In genomic region chr2:62197017-62197586, GRCh38 we compare ENCODE assay signal across 8 cellular contexts. TPM values are rescaled to one million over a fixed set of nuclear protein-coding genes. Genes with fewer than 3 reads are reported as not detected.
DNase-seq lines count a peak whose midpoint lies in the region; ATAC-seq, FAIRE-seq and TF ChIP-seq lines count a peak whose summit lies in the region.

No MANE protein-coding gene starts in this region.

- TF ChIP-seq POLR2A in K562 (conservative IDR thresholded peaks at IDR 0.05): no peak

- no TSS peak for BruUV-seq in K562 (replicated peaks; lab: Mats Ljungman, UMichigan)

- H3K27ac ChIP-seq in AG04450 (ENCODE audit: low read depth, low read length) (no peak overlapping the region), K562 (ENCODE audit: extremely low read depth, low read depth, low read length) (peak overlapping the region; percentile 57)

- H3K4me3 ChIP-seq in AG04450 (ENCODE audit: low read depth, low read length) (peak overlapping the region; percentile 92), K562 (peak overlapping the region; percentile 79)

- no peak overlapping the region for H2AFZ ChIP-seq in K562 (ENCODE audit: low read depth, low read length)

- peaks cover 31 to 43% of the 10 kb centered on the region in 2 experiments for H3K4me1 ChIP-seq in K562 (replicated peaks in 1 of 2; ENCODE audit: control insufficient read depth in 2 of 2, insufficient read depth in 2 of 2, low read length in 2 of 2)

- peak; percentile 63 for FAIRE-seq in K562 (lab: Jason Lieb, UNC)

- TF ChIP-seq CTCF in AG04450 (IDR thresholded peaks at IDR 0.05; ENCODE audit: low read depth, low read length): no peak
- TF ChIP-seq CTCF in K562 (IDR thresholded peaks at IDR 0.05 in 2 of 3, conservative IDR thresholded peaks at IDR 0.05 in 1 of 3; ENCODE audit: insufficient read depth in 2 of 3, low read depth in 1 of 3, low read length in 3 of 3): peak in 2 of 3 experiments; percentile 3 to 31; a peak in 1 of 6 replicates

- peak; percentile 21 for ATAC-seq in GM21529 (IDR thresholded peaks at IDR 0.05; ENCODE audit: unreplicated experiment)
- peak; percentile 22 for ATAC-seq in K562
- peak; percentile 59 for ATAC-seq in left colon
- ATAC-seq in HG03460 (IDR thresholded peaks at IDR 0.05; ENCODE audit: unreplicated experiment): no peak

- CTCF ChIA-PET in AG04450 (lab: Charles Lee) (no interaction called here), K562 (lab: Yijun Ruan, JAX; ENCODE audit: low intra/inter-chr PET ratio) (interaction anchor here (0.6 kb wide), 1 partner anchor 1857 kb away, joined by 3 read pairs; no protein-coding TSS in a partner anchor)

- no peak for TF ChIP-seq EP300 in K562 (IDR thresholded peaks at IDR 0.05; ENCODE audit: low read length)

- peak overlapping the region; percentile 71 to 98 for H3K9ac ChIP-seq in K562 (ENCODE audit: insufficient read depth in 1 of 2, low read depth in 2 of 2, low read length in 2 of 2)

- peak in 1 of 2 experiments; percentile 3; a peak in 1 of 4 replicates for TF ChIP-seq RAD21 in K562 (CRISPR knock-in tag; conservative IDR thresholded peaks at IDR 0.05 in 1 of 2, IDR thresholded peaks at IDR 0.05 in 1 of 2)

- peaks cover 25% of the 10 kb centered on the region for H4K20me1 ChIP-seq in K562 (replicated peaks; ENCODE audit: control insufficient read depth, insufficient read depth, low read length)

- H3K9me1 ChIP-seq in K562 (ENCODE audit: control insufficient read depth, insufficient read depth, low read length): no peaks in the 10 kb centered on the region

- no peaks in the 10 kb centered on the region for H3K36me3 ChIP-seq in K562 (ENCODE audit: control insufficient read depth, insufficient read depth, low read length)

- H3K27me3 ChIP-seq in AG04450 (ENCODE audit: control insufficient read depth, insufficient read depth, low read length): no peaks in the 10 kb centered on the region
- no peaks in the 10 kb centered on the region for H3K27me3 ChIP-seq in K562 (ENCODE audit: control insufficient read depth in 2 of 2, insufficient read depth in 2 of 2, low read length in 2 of 2)

- peaks cover 62% of the 10 kb centered on the region for H3K79me2 ChIP-seq in K562 (ENCODE audit: control insufficient read depth, insufficient read depth, low read length)

- H3K9me3 ChIP-seq in AG04450 (ENCODE audit: control insufficient read depth, insufficient read depth, low read length) (peaks cover 2% of the 10 kb centered on the region; the same call in 1 of the 2 replicates), K562 (replicated peaks; ENCODE audit: control insufficient read depth, insufficient read depth, low read depth, low read length) (no peaks in the 10 kb centered on the region)

- intact Hi-C loops in K562 (cut with micrococcal nuclease): loop anchor here (2.0 to 5.0 kb wide), 2 partner anchors 100 to 280 kb away; no protein-coding TSS in a partner anchor
- intact Hi-C loops in left colon (cut with DNase I, micrococcal nuclease): loop anchor here in 1 of 2 donors (5.0 kb wide), 1 partner anchor 215 kb away; no protein-coding TSS in a partner anchor

- POLR2A ChIA-PET in AG04450 (lab: Yijun Ruan, JAX) (no interaction called here), K562 (lab: Yijun Ruan, JAX) (interaction anchor here (1.1 kb wide), 1 partner anchor 8 kb away, joined by 3 read pairs; no protein-coding TSS in a partner anchor)

- in situ Hi-C loops in K562 (cut with MboI): no loop called here

- under 1% methylated on average over 19 of the region's 31 CpGs for WGBS in K562 (ENCODE audit: insufficient coverage, low coverage, missing lambda C conversion rate)

- peak overlapping the region; percentile 73 for H3K4me2 ChIP-seq in K562 (ENCODE audit: insufficient read depth, low read length)

- DNase-seq in AG04450 (ENCODE audit: low read depth, low spot score) (no peak), SW480 (ENCODE audit: low spot score) (peak; percentile 47), K562 (ENCODE audit: extremely low read depth in 1 of 4, low spot score in 3 of 4) (peak in 3 of 4 experiments; percentile 51 to 52 (median 52)), left colon (peak in 1 of 2 donors; percentile 52), putamen (ENCODE audit: low spot score) (no peak)
- DNase-seq in stimulated activated CD8-positive, alpha-beta memory T cell treated with anti-CD3 and anti-CD28 coated beads, Interleukin-4, amount 100 ng/mL, for 48 hours: peak; percentile 60

TF ChIP-seq in K562, 482 proteins besides CTCF, POLR2A, EP300 and RAD21:
- TF ChIP-seq SIN3A (IDR thresholded peaks at IDR 0.05; ENCODE audit: borderline replicate concordance in 2 of 2, control insufficient read depth in 1 of 2, low read depth in 2 of 2, low read length in 2 of 2) (peak in 1 of 2 experiments; percentile 17; a peak in 1 of 4 replicates), MYNN (IDR thresholded peaks at IDR 0.05) (0 out of 2 replicates have a peak, but pooled peaks have one; percentile 49), MYNN (CRISPR knock-in tag; IDR thresholded peaks at IDR 0.05) (no peak), CHD1 (IDR thresholded peaks at IDR 0.05; ENCODE audit: low read length) (no peak), FUS (optimal IDR thresholded peaks at IDR 0.05; ENCODE audit: low read depth, low read length) (no peak), ZBTB7A (IDR thresholded peaks at IDR 0.05; ENCODE audit: borderline replicate concordance, control insufficient read depth, low read depth, low read length) (peak; percentile 58; the same call in 1 of the 2 replicates)
- TF ChIP-seq, protein P1, sequence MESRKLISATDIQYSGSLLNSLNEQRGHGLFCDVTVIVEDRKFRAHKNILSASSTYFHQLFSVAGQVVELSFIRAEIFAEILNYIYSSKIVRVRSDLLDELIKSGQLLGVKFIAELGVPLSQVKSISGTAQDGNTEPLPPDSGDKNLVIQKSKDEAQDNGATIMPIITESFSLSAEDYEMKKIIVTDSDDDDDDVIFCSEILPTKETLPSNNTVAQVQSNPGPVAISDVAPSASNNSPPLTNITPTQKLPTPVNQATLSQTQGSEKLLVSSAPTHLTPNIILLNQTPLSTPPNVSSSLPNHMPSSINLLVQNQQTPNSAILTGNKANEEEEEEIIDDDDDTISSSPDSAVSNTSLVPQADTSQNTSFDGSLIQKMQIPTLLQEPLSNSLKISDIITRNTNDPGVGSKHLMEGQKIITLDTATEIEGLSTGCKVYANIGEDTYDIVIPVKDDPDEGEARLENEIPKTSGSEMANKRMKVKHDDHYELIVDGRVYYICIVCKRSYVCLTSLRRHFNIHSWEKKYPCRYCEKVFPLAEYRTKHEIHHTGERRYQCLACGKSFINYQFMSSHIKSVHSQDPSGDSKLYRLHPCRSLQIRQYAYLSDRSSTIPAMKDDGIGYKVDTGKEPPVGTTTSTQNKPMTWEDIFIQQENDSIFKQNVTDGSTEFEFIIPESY (CRISPR knock-in tag; IDR thresholded peaks at IDR 0.05): 0 out of 2 replicates have a peak, but pooled peaks have one; percentile 14

RNA-seq across cellular contexts. Expression of gene B3GNT2, which starts 1.2 kb away (rescaled TPM):
- polyA plus RNA-seq in AG04450 (2011; rRNA removed) (7.3 and 8.6 TPM in 2 replicates), K562 (2011; rRNA removed) (23.6 and 30.5 TPM in 2 replicates), K562 (2014; fragmentation: Illumina TruSeq; extraction: Trizol) (25.9 and 32.2 TPM in 2 replicates), K562 (2014; fragmentation: Nextera tagmentation; extraction: Ambion mirVana) (1 to 10 TPM; 6.0 to 8.0 TPM), K562 (2014; rRNA removed) (17.1 and 19.2 TPM in 2 replicates)
- 6.9 and 8.0 TPM in 2 replicates for polyA minus RNA-seq in AG04450 (2011; rRNA and poly(A)+ RNA removed)
- total RNA-seq in K562 (2011; cell fraction: chromatin; rRNA removed; ENCODE audit: low replicate concordance): 38.4 and 62.7 TPM in 2 replicates
- total RNA-seq in K562 (2011; cell fraction: nucleolus; rRNA removed): 41.2 and 42.4 TPM in 2 replicates
- total RNA-seq in K562 (2011; cell fraction: nucleoplasm; rRNA removed): 48.5 and 56.0 TPM in 2 replicates
- total RNA-seq in K562 (2014; rRNA removed) (25.0 and 26.5 TPM in 2 replicates), K562 (2014; rRNA removed; fragmentation: Illumina TruSeq; extraction: Trizol) (38.9 and 42.4 TPM in 2 replicates), K562 (2015; rRNA removed; fragmentation: Illumina TruSeq; extraction: Trizol) (32.5 and 33.7 TPM in 2 replicates), K562 (2021) (24.5 and 24.8 TPM in 2 replicates), left colon (10 to 100 TPM; 27.6 to 49.5 TPM)
- 11.1 and 16.8 TPM in 2 replicates for polyA plus RNA-seq in K562 (2011; cell fraction: cytosol; rRNA removed)
- 9.8 and 12.0 TPM in 2 replicates for polyA plus RNA-seq in K562 (2011; cell fraction: nucleus; rRNA removed)
- polyA plus RNA-seq in K562 (2012): 16.8 and 17.9 TPM in 2 replicates
- 46.2 and 51.4 TPM in 2 replicates for polyA minus RNA-seq in K562 (2011; rRNA and poly(A)+ RNA removed)
- polyA minus RNA-seq in K562 (2011; cell fraction: cytosol; rRNA and poly(A)+ RNA removed): 18.5 and 23.4 TPM in 2 replicates
- 10.1 and 19.4 TPM in 2 replicates for polyA minus RNA-seq in K562 (2011; cell fraction: nucleus; rRNA and poly(A)+ RNA removed)

Comparison
In these comparisons a context has a peak if more than half of its experiments do, and no peak if none do; other contexts are left out.
1. DNase-seq: peak in SW480 (single experiment), K562 (3 of 4) and stimulated activated CD8-positive, alpha-beta memory T cell treated with anti-CD3 and anti-CD28 coated beads, Interleukin-4, amount 100 ng/mL, for 48 hours (single experiment); none in AG04450 (single experiment) and putamen (single experiment).